In the genomic region with DNA sequence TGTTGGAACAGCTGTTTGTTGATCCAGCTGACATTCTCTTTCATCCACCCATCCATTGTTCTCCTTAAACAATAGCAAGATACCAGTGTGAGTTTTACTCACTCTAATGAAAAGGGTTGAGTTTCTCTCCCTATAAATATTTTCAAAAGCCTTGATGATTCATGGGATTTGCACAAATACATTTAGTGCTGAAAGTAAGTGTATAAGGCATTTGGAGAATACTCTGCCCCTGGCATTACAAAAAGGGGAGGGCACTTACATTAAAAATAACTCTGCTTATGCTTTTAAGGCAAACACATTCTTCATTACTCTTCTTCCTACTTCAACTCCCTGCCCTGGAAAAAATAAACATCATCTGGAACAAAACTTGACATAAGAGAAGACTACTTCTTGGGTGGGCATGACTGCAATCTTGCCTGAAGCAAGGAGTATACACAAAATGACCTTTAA, we compare ENCODE assay signal across 12 cellular contexts.
A peak's percentile ranks its signal among the peaks of the same experiment; 100 is the strongest.
DNase-seq lines count a peak whose midpoint lies in the region; ATAC-seq, FAIRE-seq and TF ChIP-seq lines count a peak whose summit lies in the region.
"Had no signal": no experiment of that assay in that cellular context is flagged by ENCODE, and none has a peak within 500 bp of the region (broad histone marks: within the 10 kb centered on the region; RNA-seq: fewer than 3 reads in every experiment).

No MANE protein-coding gene starts in this region.

- peak; percentile 48; the same call in 1 of the 2 replicates for TF ChIP-seq EP300 in Ishikawa (IDR thresholded peaks at IDR 0.05; ENCODE audit: borderline replicate concordance)

- intact Hi-C loops in lower leg skin (cut with DNase I; ENCODE audit: low total_unique reads) = no loop called here

- no peak overlapping the region for H3K4me3 ChIP-seq in lower leg skin (ENCODE audit: low read depth, poor library complexity, severe bottlenecking)
- H3K4me3 ChIP-seq: ovary had no signal

- no peak for ATAC-seq in HG02610 (IDR thresholded peaks at IDR 0.05; ENCODE audit: unreplicated experiment)
- ATAC-seq: activated CD4-positive, alpha-beta T cell treated with anti-CD3 and anti-CD28 coated beads for 36 hours had no signal

- no peak for FAIRE-seq in D721Med (lab: Jason Lieb, UNC)

- TF ChIP-seq POLR2A in lower leg skin (IDR thresholded peaks at IDR 0.05) = no peak

- DNase-seq in DMS53 (lab: John Stamatoyannopoulos, UW) = peak; percentile 69
- DNase-seq in amniotic epithelial cell (ENCODE audit: low read depth) = peak; percentile 87
- peak; percentile 41 for DNase-seq in iris pigment epithelial cell (ENCODE audit: low read depth)
- no peak for DNase-seq in D721Med (ENCODE audit: insufficient read length, low spot score)
- no peak for DNase-seq in lower leg skin (ENCODE audit: low spot score in 2 of 2)
- DNase-seq in RPMI8226 = no peak
- DNase-seq: activated CD4-positive, alpha-beta T cell treated with anti-CD3 and anti-CD28 coated beads for 36 hours; H9; hypothalamus; ovary had no signal

- no peak for TF ChIP-seq RAD21 in Ishikawa (IDR thresholded peaks at IDR 0.05; ENCODE audit: low read depth)

- TF ChIP-seq CTCF in D721Med (IDR thresholded peaks at IDR 0.05; ENCODE audit: insufficient read depth, missing control alignments) (no peak), lower leg skin (IDR thresholded peaks at IDR 0.05) (no peak)

TF ChIP-seq in Ishikawa, 13 proteins besides CTCF, POLR2A, EP300 and RAD21:
- TF ChIP-seq YY1 (IDR thresholded peaks at IDR 0.05; ENCODE audit: low read depth) (no peak), CEBPB (IDR thresholded peaks at IDR 0.05) (no peak), CREB1 (IDR thresholded peaks at IDR 0.05; ENCODE audit: low read depth) (no peak), FOXM1 (IDR thresholded peaks at IDR 0.05; ENCODE audit: borderline replicate concordance, low read depth) (no peak), TAF1 (IDR thresholded peaks at IDR 0.05; ENCODE audit: low read depth) (no peak), ZBTB7A (IDR thresholded peaks at IDR 0.05; ENCODE audit: low read depth) (no peak), TEAD4 (IDR thresholded peaks at IDR 0.05) (no peak), TCF12 (IDR thresholded peaks at IDR 0.05; ENCODE audit: low read depth) (no peak), NFIC (IDR thresholded peaks at IDR 0.05) (no peak), EGR1 (IDR thresholded peaks at IDR 0.05) (no peak)
- TF ChIP-seq, protein P1, sequence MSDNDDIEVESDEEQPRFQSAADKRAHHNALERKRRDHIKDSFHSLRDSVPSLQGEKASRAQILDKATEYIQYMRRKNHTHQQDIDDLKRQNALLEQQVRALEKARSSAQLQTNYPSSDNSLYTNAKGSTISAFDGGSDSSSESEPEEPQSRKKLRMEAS (IDR thresholded peaks at IDR 0.05) = no peak
- TF ChIP-seq, protein P2, sequence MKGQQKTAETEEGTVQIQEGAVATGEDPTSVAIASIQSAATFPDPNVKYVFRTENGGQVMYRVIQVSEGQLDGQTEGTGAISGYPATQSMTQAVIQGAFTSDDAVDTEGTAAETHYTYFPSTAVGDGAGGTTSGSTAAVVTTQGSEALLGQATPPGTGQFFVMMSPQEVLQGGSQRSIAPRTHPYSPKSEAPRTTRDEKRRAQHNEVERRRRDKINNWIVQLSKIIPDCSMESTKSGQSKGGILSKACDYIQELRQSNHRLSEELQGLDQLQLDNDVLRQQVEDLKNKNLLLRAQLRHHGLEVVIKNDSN (IDR thresholded peaks at IDR 0.05) = no peak
- TF ChIP-seq, protein P3, sequence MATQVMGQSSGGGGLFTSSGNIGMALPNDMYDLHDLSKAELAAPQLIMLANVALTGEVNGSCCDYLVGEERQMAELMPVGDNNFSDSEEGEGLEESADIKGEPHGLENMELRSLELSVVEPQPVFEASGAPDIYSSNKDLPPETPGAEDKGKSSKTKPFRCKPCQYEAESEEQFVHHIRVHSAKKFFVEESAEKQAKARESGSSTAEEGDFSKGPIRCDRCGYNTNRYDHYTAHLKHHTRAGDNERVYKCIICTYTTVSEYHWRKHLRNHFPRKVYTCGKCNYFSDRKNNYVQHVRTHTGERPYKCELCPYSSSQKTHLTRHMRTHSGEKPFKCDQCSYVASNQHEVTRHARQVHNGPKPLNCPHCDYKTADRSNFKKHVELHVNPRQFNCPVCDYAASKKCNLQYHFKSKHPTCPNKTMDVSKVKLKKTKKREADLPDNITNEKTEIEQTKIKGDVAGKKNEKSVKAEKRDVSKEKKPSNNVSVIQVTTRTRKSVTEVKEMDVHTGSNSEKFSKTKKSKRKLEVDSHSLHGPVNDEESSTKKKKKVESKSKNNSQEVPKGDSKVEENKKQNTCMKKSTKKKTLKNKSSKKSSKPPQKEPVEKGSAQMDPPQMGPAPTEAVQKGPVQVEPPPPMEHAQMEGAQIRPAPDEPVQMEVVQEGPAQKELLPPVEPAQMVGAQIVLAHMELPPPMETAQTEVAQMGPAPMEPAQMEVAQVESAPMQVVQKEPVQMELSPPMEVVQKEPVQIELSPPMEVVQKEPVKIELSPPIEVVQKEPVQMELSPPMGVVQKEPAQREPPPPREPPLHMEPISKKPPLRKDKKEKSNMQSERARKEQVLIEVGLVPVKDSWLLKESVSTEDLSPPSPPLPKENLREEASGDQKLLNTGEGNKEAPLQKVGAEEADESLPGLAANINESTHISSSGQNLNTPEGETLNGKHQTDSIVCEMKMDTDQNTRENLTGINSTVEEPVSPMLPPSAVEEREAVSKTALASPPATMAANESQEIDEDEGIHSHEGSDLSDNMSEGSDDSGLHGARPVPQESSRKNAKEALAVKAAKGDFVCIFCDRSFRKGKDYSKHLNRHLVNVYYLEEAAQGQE (IDR thresholded peaks at IDR 0.05; ENCODE audit: low read depth) = no peak
TF ChIP-seq in Ishikawa: peak in this region for 0.

Comparison
In these comparisons a context has a peak if more than half of its experiments do, and no peak if none do; other contexts are left out.
1. DNase-seq: peak in DMS53 (single experiment), amniotic epithelial cell (single experiment) and iris pigment epithelial cell (single experiment); none in D721Med (single experiment), lower leg skin (0 of 2) and RPMI8226 (single experiment).